Comparison of ENCODE assay signal across 13 cellular contexts in the genomic region with DNA sequence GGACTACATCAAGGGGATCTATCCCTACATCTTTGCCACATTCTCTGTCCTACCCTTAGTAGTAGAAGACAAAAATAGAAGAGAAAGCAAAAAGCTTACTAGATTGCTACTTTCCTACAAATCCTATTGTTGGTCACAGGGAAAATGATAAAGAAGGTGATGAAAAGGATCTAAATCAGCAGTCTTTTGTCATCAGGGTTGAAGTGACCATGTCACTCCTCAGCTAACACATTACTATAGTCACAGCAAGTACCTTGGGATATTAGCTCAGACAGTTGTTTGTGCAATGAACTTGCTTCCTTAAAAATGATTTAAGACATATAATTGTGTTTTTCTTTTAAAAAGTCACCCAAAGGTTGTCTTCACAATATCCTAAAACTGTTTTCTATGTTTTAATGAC. TPM values are rescaled to one million over a fixed set of nuclear protein-coding genes. Genes with fewer than 3 reads are reported as not detected.
DNase-seq lines count a peak whose midpoint lies in the region; ATAC-seq and TF ChIP-seq lines count a peak whose summit lies in the region.
"Had no signal": no experiment of that assay in that cellular context is flagged by ENCODE, and none has a peak within 500 bp of the region (broad histone marks: within the 10 kb centered on the region; RNA-seq: fewer than 3 reads in every experiment).

No MANE protein-coding gene starts in this region.

- peak in 3 of 8 donors; percentile 62 to 66 (median 65) for ATAC-seq in heart right ventricle
- ATAC-seq: HCT116 had no signal

- no peak for TF ChIP-seq CTCF in heart right ventricle (IDR thresholded peaks at IDR 0.05)
- TF ChIP-seq CTCF in stomach (IDR thresholded peaks at IDR 0.05), result no peak

- TF ChIP-seq EP300 in stomach (IDR thresholded peaks at IDR 0.05), result no peak

- no peaks in the 10 kb centered on the region for H3K27me3 ChIP-seq in heart right ventricle
- H3K27me3 ChIP-seq in stomach, result no peaks in the 10 kb centered on the region

- H3K4me1 ChIP-seq in heart right ventricle, result peaks cover 18 to 87% (median 60%) of the 10 kb centered on the region in 9 donors
- H3K4me1 ChIP-seq in stomach, result peaks cover 0 to 39% (median 18%) of the 10 kb centered on the region in 4 donors

- H3K4me3 ChIP-seq in heart right ventricle (no peak overlapping the region), stomach (no peak overlapping the region)

- peak; percentile 40 for DNase-seq in CD1c-positive myeloid dendritic cell (ENCODE audit: extremely low spot score)
- DNase-seq in NOMO-1 treated with dmso at 0.1 percent for 144 hours (lab: John Stamatoyannopoulos, UW; ENCODE audit: unreplicated experiment), result peak; percentile 7
- DNase-seq in heart right ventricle, result no peak
- DNase-seq in stomach, result no peak
- no peak for DNase-seq in activated T-cell treated with anti-CD3 and anti-CD28 coated beads, Interleukin-2, amount 50 U/mL, for 48 hours
- no peak for DNase-seq in T-helper 9 cell
- DNase-seq in NAMALWA (ENCODE audit: low spot score), result no peak
- DNase-seq: CD4-positive, alpha-beta memory T cell; DND-41; GDM1; NCI-H1092 treated with DMSO at 0.1 percent for 48 hours; NCI-H187 had no signal

- intact Hi-C loops in heart right ventricle (cut with DNase I), result loop anchor here in 3 of 10 donors (5.0 kb wide), 1 partner anchor 37 kb away; no protein-coding TSS in a partner anchor
- intact Hi-C loops in stomach (cut with DNase I; ENCODE audit: low total_unique reads), result no loop called here

- peak overlapping the region in 8 of 10 donors; percentile 9 to 72 (median 52) for H3K27ac ChIP-seq in heart right ventricle
- H3K27ac ChIP-seq in stomach, result peak overlapping the region in 4 of 5 donors; percentile 54 to 80 (median 64)

- peaks cover 0 to 36% (median 0%) of the 10 kb centered on the region in 9 donors for H3K36me3 ChIP-seq in heart right ventricle
- peaks cover 0 to 5% (median 0%) of the 10 kb centered on the region in 4 donors for H3K36me3 ChIP-seq in stomach

- no peaks in the 10 kb centered on the region for H3K9me3 ChIP-seq in heart right ventricle
- no peaks in the 10 kb centered on the region for H3K9me3 ChIP-seq in stomach

- no peak for TF ChIP-seq POLR2A in stomach (IDR thresholded peaks at IDR 0.05)

RNA-seq across cellular contexts. Expression of gene ST3GAL6, which starts 6.3 kb away (rescaled TPM):
- total RNA-seq in heart right ventricle (10 to 100 TPM; 27.3 to 92.9 (median 62.6) TPM), stomach (100 to 1,000 TPM in 1 of 5 donors, 10 to 100 TPM in 3, not detected in 1; 13.6 to 129 (median 40.3) TPM)
- polyA plus RNA-seq in heart right ventricle (10 to 100 TPM; 44.6 to 50.8 TPM), stomach (1 to 10 TPM; 5.8 to 7.7 (median 6.1) TPM)

Comparison
In these comparisons a context has a peak if more than half of its experiments do, and no peak if none do; other contexts are left out.
1. DNase-seq: peak in CD1c-positive myeloid dendritic cell (single experiment) and NOMO-1 treated with dmso at 0.1 percent for 144 hours (single experiment); none in heart right ventricle (0 of 2), stomach (single experiment), activated T-cell treated with anti-CD3 and anti-CD28 coated beads, Interleukin-2, amount 50 U/mL, for 48 hours (0 of 2), T-helper 9 cell (single experiment) and NAMALWA (single experiment).